Comparison of ENCODE assay signal across 8 cellular contexts in genomic region chr9:69173497-69173890, GRCh38. TPM values are rescaled to one million over a fixed set of nuclear protein-coding genes. Genes with fewer than 3 reads are reported as not detected.
DNase-seq lines count a peak whose midpoint lies in the region; ATAC-seq and TF ChIP-seq lines count a peak whose summit lies in the region.

No MANE protein-coding gene starts in this region.

- no peaks in the 10 kb centered on the region for H3K9me3 Mint-ChIP-seq in activated T-cell treated with anti-CD3 and anti-CD28 coated beads, Interleukin-2, amount 50 U/mL, for 72 hours
- no peaks in the 10 kb centered on the region for H3K9me3 Mint-ChIP-seq in stimulated activated effector memory CD8-positive, alpha-beta T cell treated with anti-CD3 and anti-CD28 coated beads, Interleukin-12 subunit alpha, Interleukin-12 subunit beta, amount 100 ng/mL, for 72 hours

- peaks cover 45% of the 10 kb centered on the region for H3K27me3 Mint-ChIP-seq in activated T-cell treated with anti-CD3 and anti-CD28 coated beads, Interleukin-2, amount 50 U/mL, for 72 hours (ENCODE audit: low read depth)

- H3K36me3 ChIP-seq in SK-N-MC (ENCODE audit: insufficient read depth, low read length): no peaks in the 10 kb centered on the region
- H3K36me3 ChIP-seq in gastroesophageal sphincter: no peaks in the 10 kb centered on the region

- no peak for TF ChIP-seq POLR2A in gastroesophageal sphincter (IDR thresholded peaks at IDR 0.05)

- no peaks in the 10 kb centered on the region for H3K27me3 ChIP-seq in gastroesophageal sphincter

- no peak for ATAC-seq in activated T-cell treated with anti-CD3 and anti-CD28 coated beads, Interleukin-2, amount 50 U/mL, for 72 hours (replicated peaks in 1 of 2)
- ATAC-seq in gastroesophageal sphincter (peak; percentile 2), GM21737 (IDR thresholded peaks at IDR 0.05; ENCODE audit: unreplicated experiment) (no peak)
- ATAC-seq in stimulated activated effector memory CD8-positive, alpha-beta T cell treated with anti-CD3 and anti-CD28 coated beads, Interleukin-12 subunit alpha, Interleukin-12 subunit beta, amount 100 ng/mL, for 72 hours: no peak

- TF ChIP-seq CTCF in gastroesophageal sphincter (IDR thresholded peaks at IDR 0.05): no peak

- peaks cover 0 to 4% of the 10 kb centered on the region in 2 donors for H3K36me3 Mint-ChIP-seq in activated T-cell treated with anti-CD3 and anti-CD28 coated beads, Interleukin-2, amount 50 U/mL, for 72 hours (ENCODE audit: insufficient read depth in 2 of 2)
- peaks cover 5% of the 10 kb centered on the region for H3K36me3 Mint-ChIP-seq in stimulated activated effector memory CD8-positive, alpha-beta T cell treated with anti-CD3 and anti-CD28 coated beads, Interleukin-12 subunit alpha, Interleukin-12 subunit beta, amount 100 ng/mL, for 72 hours

- peak overlapping the region; percentile 61 for H3K9ac ChIP-seq in SK-N-MC (ENCODE audit: insufficient read length)

- peaks cover 78% of the 10 kb centered on the region for H3K4me1 Mint-ChIP-seq in activated T-cell treated with anti-CD3 and anti-CD28 coated beads, Interleukin-2, amount 50 U/mL, for 72 hours (ENCODE audit: low read depth)
- H3K4me1 Mint-ChIP-seq in stimulated activated effector memory CD8-positive, alpha-beta T cell treated with anti-CD3 and anti-CD28 coated beads, Interleukin-12 subunit alpha, Interleukin-12 subunit beta, amount 100 ng/mL, for 72 hours: peaks cover 52% of the 10 kb centered on the region

- DNase-seq in activated T-cell treated with anti-CD3 and anti-CD28 coated beads, Interleukin-2, amount 50 U/mL, for 72 hours: no peak
- DNase-seq in activated T-cell treated with anti-CD3 and anti-CD28 coated beads for 4 hours: no peak
- DNase-seq in SK-N-MC (ENCODE audit: low read depth, low spot score): no peak
- no peak for DNase-seq in stimulated activated effector memory CD8-positive, alpha-beta T cell treated with anti-CD3 and anti-CD28 coated beads, Interleukin-12 subunit alpha, Interleukin-12 subunit beta, amount 100 ng/mL, for 72 hours (ENCODE audit: low spot score in 2 of 2)
- DNase-seq in activated gamma-delta T cell (lab: John Stamatoyannopoulos, UW): no peak
- no peak for DNase-seq in NK-92 treated with Interleukin-12 subunit alpha and Interleukin-12 subunit beta, amount 100 ng/mL, for 24 hours (lab: John Stamatoyannopoulos, UW)

- no peak for TF ChIP-seq EP300 in gastroesophageal sphincter (IDR thresholded peaks at IDR 0.05)

- H3K4me3 ChIP-seq in SK-N-MC (peak overlapping the region; percentile 79), gastroesophageal sphincter (peak overlapping the region; percentile 78 to 83)

- H3K27ac ChIP-seq in SK-N-MC (no peak overlapping the region), gastroesophageal sphincter (peak overlapping the region; percentile 80 to 96 (median 88))

- peak overlapping the region; percentile 93 to 98 for H3K4me3 Mint-ChIP-seq in activated T-cell treated with anti-CD3 and anti-CD28 coated beads, Interleukin-2, amount 50 U/mL, for 72 hours
- H3K4me3 Mint-ChIP-seq in stimulated activated effector memory CD8-positive, alpha-beta T cell treated with anti-CD3 and anti-CD28 coated beads, Interleukin-12 subunit alpha, Interleukin-12 subunit beta, amount 100 ng/mL, for 72 hours: peak overlapping the region; percentile 84

- peak overlapping the region; percentile 64 for H3K27ac Mint-ChIP-seq in activated T-cell treated with anti-CD3 and anti-CD28 coated beads, Interleukin-2, amount 50 U/mL, for 72 hours
- H3K27ac Mint-ChIP-seq in stimulated activated effector memory CD8-positive, alpha-beta T cell treated with anti-CD3 and anti-CD28 coated beads, Interleukin-12 subunit alpha, Interleukin-12 subunit beta, amount 100 ng/mL, for 72 hours: no peak overlapping the region

- H3K4me1 ChIP-seq in gastroesophageal sphincter: peaks cover 0 to 66% (median 7%) of the 10 kb centered on the region in 3 donors

- WGBS in gastroesophageal sphincter (ENCODE audit: low coverage in 1 of 2), 2 donors: 7% methylated on average over 9 of the region's 17 CpGs; no CpG with 5 or more reads in 1 of the 2 donors

- H3K9me3 ChIP-seq in SK-N-MC (ENCODE audit: low read depth, low read length): no peaks in the 10 kb centered on the region
- no peaks in the 10 kb centered on the region for H3K9me3 ChIP-seq in gastroesophageal sphincter

RNA-seq across cellular contexts. Expression of gene TJP2, which starts 0.6 kb away (rescaled TPM):
- total RNA-seq in activated T-cell treated with anti-CD3 and anti-CD28 coated beads, Interleukin-2, amount 50 U/mL, for 72 hours: 10 to 100 TPM; 31.1 to 33.8 TPM
- total RNA-seq in gastroesophageal sphincter: 100 to 1,000 TPM in 2 of 4 donors, 10 to 100 TPM in 2; 39.3 to 147 (median 104) TPM
